In genomic region chr17:37476431-37477130, GRCh38 we compare ENCODE assay signal across 13 cellular contexts. TPM values are rescaled to one million over a fixed set of nuclear protein-coding genes. Genes with fewer than 3 reads are reported as not detected.
A peak's percentile ranks its signal among the peaks of the same experiment; 100 is the strongest.
DNase-seq lines count a peak whose midpoint lies in the region; ATAC-seq, FAIRE-seq and TF ChIP-seq lines count a peak whose summit lies in the region.
"Had no signal": no experiment of that assay in that cellular context is flagged by ENCODE, and none has a peak within 500 bp of the region (broad histone marks: within the 10 kb centered on the region; RNA-seq: fewer than 3 reads in every experiment).

No MANE protein-coding gene starts in this region.

- no peaks in the 10 kb centered on the region for H3K9me3 ChIP-seq in liver (ENCODE audit: control insufficient read depth in 4 of 4, low read length in 3 of 4)
- H3K9me3 ChIP-seq: BE2C, uterus had no signal

- peak overlapping the region; percentile 80 for H3K27ac Mint-ChIP-seq in chondrocyte (ENCODE audit: unreplicated experiment)
- H3K27ac Mint-ChIP-seq in natural killer cell treated with Interleukin-12 subunit alpha and Interleukin-12 subunit beta and Interleukin-15 and Interleukin-18, amount 100 ng/mL, for 72 hours: no peak overlapping the region

- FAIRE-seq in RCC 7860 (lab: Jason Lieb, UNC): no peak

- peaks cover 19% of the 10 kb centered on the region for H3K4me1 Mint-ChIP-seq in chondrocyte (ENCODE audit: low read depth)
- H3K4me1 Mint-ChIP-seq in natural killer cell treated with Interleukin-12 subunit alpha and Interleukin-12 subunit beta and Interleukin-15 and Interleukin-18, amount 100 ng/mL, for 72 hours (ENCODE audit: low read depth in 2 of 2): no peaks in the 10 kb centered on the region

- ATAC-seq in natural killer cell treated with Interleukin-12 subunit alpha and Interleukin-12 subunit beta and Interleukin-15 and Interleukin-18, amount 100 ng/mL, for 72 hours: no peak
- ATAC-seq in GM19351 (IDR thresholded peaks at IDR 0.05; ENCODE audit: unreplicated experiment): no peak
- ATAC-seq: activated CD4-positive, CD25-positive, alpha-beta regulatory T cell treated with anti-CD3 and anti-CD28 coated beads, Interleukin-2, amount 50 U/mL, for 24 hours had no signal

- no peaks in the 10 kb centered on the region for H3K4me1 ChIP-seq in liver (ENCODE audit: control insufficient read depth in 4 of 4, insufficient read depth in 4 of 4, low read length in 3 of 4)
- H3K4me1 ChIP-seq: BE2C, uterus had no signal

- TF ChIP-seq RAD21 in liver (IDR thresholded peaks at IDR 0.05): no peak

- H3K9me3 Mint-ChIP-seq in chondrocyte (ENCODE audit: low read depth): no peaks in the 10 kb centered on the region
- no peaks in the 10 kb centered on the region for H3K9me3 Mint-ChIP-seq in natural killer cell treated with Interleukin-12 subunit alpha and Interleukin-12 subunit beta and Interleukin-15 and Interleukin-18, amount 100 ng/mL, for 72 hours

- H3K27me3 Mint-ChIP-seq in chondrocyte (ENCODE audit: low read depth): no peaks in the 10 kb centered on the region
- no peaks in the 10 kb centered on the region for H3K27me3 Mint-ChIP-seq in natural killer cell treated with Interleukin-12 subunit alpha and Interleukin-12 subunit beta and Interleukin-15 and Interleukin-18, amount 100 ng/mL, for 72 hours

- peak; percentile 63 for DNase-seq in A172 (ENCODE audit: low spot score)
- peak; percentile 94 for DNase-seq in NCI-H1694 (lab: John Stamatoyannopoulos, UW)
- DNase-seq in chondrocyte (ENCODE audit: low spot score): no peak
- no peak for DNase-seq in T1000 (lab: John Stamatoyannopoulos, UW)
- no peak for DNase-seq in natural killer cell treated with Interleukin-12 subunit alpha and Interleukin-12 subunit beta and Interleukin-15 and Interleukin-18, amount 100 ng/mL, for 72 hours (ENCODE audit: low spot score)
- no peak for DNase-seq in RCC 7860 (ENCODE audit: low spot score)
- DNase-seq: aorta, BE2C, NCI-H526, uterus had no signal

- TF ChIP-seq CTCF in chondrocyte (IDR thresholded peaks at IDR 0.05) (no peak), liver (IDR thresholded peaks at IDR 0.05; ENCODE audit: low read depth, low read length, missing input control) (no peak)

- no peaks in the 10 kb centered on the region for H3K27me3 ChIP-seq in liver (ENCODE audit: control insufficient read depth in 4 of 4, insufficient read depth in 4 of 4, low read length in 3 of 4)
- H3K27me3 ChIP-seq: BE2C, uterus had no signal

- H3K36me3 ChIP-seq in liver (ENCODE audit: control insufficient read depth in 4 of 4, insufficient read depth in 3 of 4, low read depth in 1 of 4, low read length in 3 of 4): peaks cover 10 to 55% (median 35%) of the 10 kb centered on the region in 4 donors
- H3K36me3 ChIP-seq: uterus had no signal

- H3K27ac ChIP-seq in liver (ENCODE audit: low read depth in 1 of 2, low read length in 2 of 2): no peak overlapping the region
- H3K27ac ChIP-seq: uterus had no signal

- no peak overlapping the region for H3K4me3 ChIP-seq in liver (ENCODE audit: low read depth in 1 of 3, low read length in 3 of 3)
- H3K4me3 ChIP-seq: uterus had no signal

- no peak overlapping the region for H3K9ac ChIP-seq in liver (ENCODE audit: low read depth in 1 of 2, low read length in 2 of 2)

- H3K36me3 Mint-ChIP-seq in chondrocyte (ENCODE audit: low read depth): peaks cover 42% of the 10 kb centered on the region
- peaks cover 24% of the 10 kb centered on the region for H3K36me3 Mint-ChIP-seq in natural killer cell treated with Interleukin-12 subunit alpha and Interleukin-12 subunit beta and Interleukin-15 and Interleukin-18, amount 100 ng/mL, for 72 hours

- no peak overlapping the region for H3K4me3 Mint-ChIP-seq in chondrocyte (ENCODE audit: unreplicated experiment)
- no peak overlapping the region for H3K4me3 Mint-ChIP-seq in natural killer cell treated with Interleukin-12 subunit alpha and Interleukin-12 subunit beta and Interleukin-15 and Interleukin-18, amount 100 ng/mL, for 72 hours

- 82% methylated on average over 4 of the region's 4 CpGs for WGBS in liver

TF ChIP-seq in liver, 16 proteins besides CTCF, POLR2A, EP300 and RAD21:
- TF ChIP-seq YY1 (IDR thresholded peaks at IDR 0.05): no peak
- peak; percentile 62 for TF ChIP-seq NR2F2 (IDR thresholded peaks at IDR 0.05)
- TF ChIP-seq MAX (IDR thresholded peaks at IDR 0.05): no peak

RNA-seq across cellular contexts. Expression of gene DUSP14, which starts 13.1 kb away (rescaled TPM):
- 124 and 151 TPM in 2 replicates for total RNA-seq in A172 (2014; rRNA removed; shearing (Covaris generic))
- 33.6 to 37.3 TPM (median 34.7 TPM) in 3 replicates for total RNA-seq in chondrocyte
- total RNA-seq in liver: 10 to 100 TPM in 1 of 2 donors, 1 to 10 TPM in 1; 6.3 to 13.5 TPM
- 10 to 100 TPM; 14.1 to 15.7 TPM for polyA plus RNA-seq in liver
- total RNA-seq in natural killer cell treated with Interleukin-12 subunit alpha and Interleukin-12 subunit beta and Interleukin-15 and Interleukin-18, amount 100 ng/mL, for 72 hours: 10 to 100 TPM in 1 of 2 donors, 1 to 10 TPM in 1; 8.2 to 10.2 TPM

Comparison
In these comparisons a context has a peak if more than half of its experiments do, and no peak if none do; other contexts are left out.
1. DNase-seq: peak in A172 (single experiment) and NCI-H1694 (single experiment); none in chondrocyte (single experiment), T1000 (single experiment), natural killer cell treated with Interleukin-12 subunit alpha and Interleukin-12 subunit beta and Interleukin-15 and Interleukin-18, amount 100 ng/mL, for 72 hours (single experiment) and RCC 7860 (single experiment).